Comparison of ENCODE assay signal across 1 cellular context in genomic region chr12:132556801-132557200, GRCh38.
TF ChIP-seq lines count a peak whose summit lies in the region.

No MANE protein-coding gene starts in this region.

TF ChIP-seq in K562, 482 proteins besides CTCF, POLR2A, EP300 and RAD21:
- TF ChIP-seq ZBTB40 (IDR thresholded peaks at IDR 0.05) (no peak), ZBTB40 (CRISPR knock-in tag; IDR thresholded peaks at IDR 0.05) (no peak), POLR2G (IDR thresholded peaks at IDR 0.05; ENCODE audit: low read depth, low read length) (0 out of 2 replicates have a peak, but pooled peaks have one; percentile 26)
